ENCODE assay signal across 1 cellular context in genomic region chr14:74064883-74065282, GRCh38.
TF ChIP-seq lines count a peak whose summit lies in the region.

No MANE protein-coding gene starts in this region.

TF ChIP-seq in IMR-90, 13 proteins besides CTCF, POLR2A, EP300 and RAD21 (continued from another document):
- TF ChIP-seq USF2 (IDR thresholded peaks at IDR 0.05; ENCODE audit: low read depth, low read length) (no peak), MAZ (IDR thresholded peaks at IDR 0.05; ENCODE audit: borderline replicate concordance, low read depth, low read length) (no peak), FOS (IDR thresholded peaks at IDR 0.05; ENCODE audit: low read depth, low read length) (no peak), RFX5 (IDR thresholded peaks at IDR 0.05; ENCODE audit: low read depth, low read length) (no peak), RCOR1 (IDR thresholded peaks at IDR 0.05; ENCODE audit: insufficient replicate concordance, low read length) (no peak), BHLHE40 (IDR thresholded peaks at IDR 0.05; ENCODE audit: low read depth, low read length) (no peak), NFE2L2 (IDR thresholded peaks at IDR 0.05; ENCODE audit: low read depth, low read length) (no peak), ELK1 (IDR thresholded peaks at IDR 0.05; ENCODE audit: borderline replicate concordance, low read depth, low read length) (no peak), MAFK (IDR thresholded peaks at IDR 0.05; ENCODE audit: low read depth, low read length) (no peak)
